ENCODE assay signal across 1 cellular context in genomic region chr3:50242371-50242770, GRCh38.
TF ChIP-seq lines count a peak whose summit lies in the region.

No MANE protein-coding gene starts in this region.

TF ChIP-seq in GM12878, 131 proteins besides CTCF, POLR2A, EP300 and RAD21:
- TF ChIP-seq SMAD1 (IDR thresholded peaks at IDR 0.05; ENCODE audit: low read depth, partially characterized antibody) (no peak), ZNF274 (IDR thresholded peaks at IDR 0.05; ENCODE audit: insufficient read depth, insufficient read length) (no peak), JUNB (IDR thresholded peaks at IDR 0.05) (peak; percentile 52; the same call in 1 of the 2 replicates)
